ENCODE assay signal across 9 cellular contexts in the genomic region with DNA sequence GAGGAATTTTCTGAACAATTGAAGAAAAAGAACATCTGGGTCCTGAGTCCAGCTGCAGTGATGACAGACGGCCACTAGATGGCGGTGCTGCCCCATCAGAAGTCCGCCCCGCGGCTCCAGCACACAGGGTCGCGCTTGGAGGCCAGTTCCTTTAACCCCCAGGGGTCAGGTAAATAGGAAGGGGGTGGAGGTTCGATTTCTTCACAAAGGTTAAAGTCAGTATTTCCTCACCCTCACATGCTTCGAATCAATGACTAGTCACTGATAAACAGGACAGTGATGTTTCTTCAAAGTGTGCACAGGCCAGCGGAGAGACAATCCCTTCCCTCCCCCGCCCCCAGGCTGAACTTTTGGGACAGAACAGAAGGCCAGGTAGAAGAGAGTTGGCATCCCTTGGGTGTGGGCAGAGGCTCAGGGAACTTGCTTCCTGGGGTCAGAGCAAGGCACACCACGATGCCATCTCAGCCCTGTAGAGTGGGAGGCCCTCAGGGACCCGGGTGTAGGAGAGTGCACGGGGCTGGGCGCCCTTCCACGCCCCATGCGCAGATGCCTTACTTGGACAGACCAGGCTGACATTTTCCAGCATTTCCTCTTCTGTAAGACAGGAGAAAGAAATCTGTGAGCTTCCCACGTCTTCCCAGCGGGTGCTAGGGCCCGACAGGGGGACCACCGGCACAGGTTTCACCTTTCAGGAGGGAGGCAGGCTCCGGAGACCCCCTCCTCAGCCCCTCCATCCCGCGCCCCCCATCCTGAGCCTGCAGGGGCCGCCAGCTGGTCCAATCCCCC. TPM values are rescaled to one million over a fixed set of nuclear protein-coding genes. Genes with fewer than 3 reads are reported as not detected.
DNase-seq lines count a peak whose midpoint lies in the region; ATAC-seq and TF ChIP-seq lines count a peak whose summit lies in the region.
"Had no signal": no experiment of that assay in that cellular context is flagged by ENCODE, and none has a peak within 500 bp of the region (broad histone marks: within the 10 kb centered on the region; RNA-seq: fewer than 3 reads in every experiment).

No MANE protein-coding gene starts in this region.

- H3K4me3 ChIP-seq in fibroblast of villous mesenchyme (ENCODE audit: low read depth, low read length), result no peak overlapping the region
- peak overlapping the region; percentile 35 to 68 (median 40) for H3K4me3 ChIP-seq in subcutaneous abdominal adipose tissue (ENCODE audit: low read depth in 1 of 5, low read length in 5 of 5)
- H3K4me3 ChIP-seq: SK-N-MC had no signal

- no peaks in the 10 kb centered on the region for H3K9me3 Mint-ChIP-seq in activated T-helper 1 cell treated with anti-CD3 and anti-CD28 coated beads, Interleukin-12 subunit alpha, Interleukin-12 subunit beta, Interleukin-2, Interleukin-4 antibody, amounts not matched to agents 30 ng/mL and 10 ng/mL and 1 ng/mL, durations not matched to agents 14 hours and 24 hours and 36 hours
- H3K9me3 Mint-ChIP-seq in nephron progenitor cell, result no peaks in the 10 kb centered on the region

- no peak overlapping the region for H3K27ac Mint-ChIP-seq in activated T-helper 1 cell treated with anti-CD3 and anti-CD28 coated beads, Interleukin-12 subunit alpha, Interleukin-12 subunit beta, Interleukin-2, Interleukin-4 antibody, amounts not matched to agents 30 ng/mL and 10 ng/mL and 1 ng/mL, durations not matched to agents 14 hours and 24 hours and 36 hours
- no peak overlapping the region for H3K27ac Mint-ChIP-seq in nephron progenitor cell

- H3K27ac ChIP-seq in subcutaneous abdominal adipose tissue (ENCODE audit: low read depth, low read length), result no peak overlapping the region
- H3K27ac ChIP-seq: SK-N-MC had no signal

- peak; percentile 59 for ATAC-seq in GM18861 (IDR thresholded peaks at IDR 0.05; ENCODE audit: unreplicated experiment)
- peak; percentile 62 for ATAC-seq in HG03135 (IDR thresholded peaks at IDR 0.05; ENCODE audit: unreplicated experiment)

- peaks cover 24% of the 10 kb centered on the region for H3K27me3 Mint-ChIP-seq in activated T-helper 1 cell treated with anti-CD3 and anti-CD28 coated beads, Interleukin-12 subunit alpha, Interleukin-12 subunit beta, Interleukin-2, Interleukin-4 antibody, amounts not matched to agents 30 ng/mL and 10 ng/mL and 1 ng/mL, durations not matched to agents 14 hours and 24 hours and 36 hours (ENCODE audit: insufficient read depth)
- H3K27me3 Mint-ChIP-seq in nephron progenitor cell (ENCODE audit: low read depth, poor library complexity), result peaks cover 76% of the 10 kb centered on the region

- no peaks in the 10 kb centered on the region for H3K4me1 Mint-ChIP-seq in activated T-helper 1 cell treated with anti-CD3 and anti-CD28 coated beads, Interleukin-12 subunit alpha, Interleukin-12 subunit beta, Interleukin-2, Interleukin-4 antibody, amounts not matched to agents 30 ng/mL and 10 ng/mL and 1 ng/mL, durations not matched to agents 14 hours and 24 hours and 36 hours (ENCODE audit: low read depth)
- H3K4me1 Mint-ChIP-seq in nephron progenitor cell, result peaks cover 6% of the 10 kb centered on the region

- H3K9me3 ChIP-seq in subcutaneous abdominal adipose tissue (ENCODE audit: control insufficient read depth in 5 of 5, low read length in 5 of 5), result no peaks in the 10 kb centered on the region

- peak overlapping the region in 2 of 5 donors; percentile 28 to 60 for H3K9ac ChIP-seq in subcutaneous abdominal adipose tissue (ENCODE audit: low read length in 5 of 5)

- intact Hi-C loops in activated T-helper 1 cell treated with anti-CD3 and anti-CD28 coated beads, Interleukin-12 subunit alpha, Interleukin-12 subunit beta, Interleukin-2, Interleukin-4 antibody, amounts not matched to agents 30 ng/mL and 10 ng/mL and 1 ng/mL, durations not matched to agents 14 hours and 24 hours and 36 hours (cut with micrococcal nuclease), result loop anchor here (1.0 kb wide), 2 partner anchors 75 to 274 kb away; no protein-coding TSS in a partner anchor

- peak; percentile 86 for DNase-seq in AG20443 (ENCODE audit: low spot score)
- DNase-seq in NOMO-1 treated with DMSO at 0.1 percent for 48 hours (lab: John Stamatoyannopoulos, UW; ENCODE audit: unreplicated experiment), result peak; percentile 8
- peak; percentile 11 for DNase-seq in activated T-helper 1 cell treated with anti-CD3 and anti-CD28 coated beads, Interleukin-12 subunit alpha, Interleukin-12 subunit beta, Interleukin-2, Interleukin-4 antibody, amounts not matched to agents 30 ng/mL and 10 ng/mL and 1 ng/mL, durations not matched to agents 14 hours and 24 hours and 36 hours (ENCODE audit: low spot score)
- peak; percentile 59 for DNase-seq in fibroblast of villous mesenchyme (ENCODE audit: low read depth)
- peak; percentile 85 for DNase-seq in nephron progenitor cell

- TF ChIP-seq CTCF in fibroblast of villous mesenchyme (IDR thresholded peaks at IDR 0.05; ENCODE audit: insufficient read depth, low read depth, low read length), result peak; percentile 98
- TF ChIP-seq CTCF in nephron progenitor cell (IDR thresholded peaks at IDR 0.05), result peak; percentile 98

- peaks cover 2 to 40% (median 25%) of the 10 kb centered on the region in 5 donors for H3K4me1 ChIP-seq in subcutaneous abdominal adipose tissue (ENCODE audit: control insufficient read depth in 5 of 5, insufficient read depth in 5 of 5, low read length in 5 of 5)

- no peaks in the 10 kb centered on the region for H3K36me3 ChIP-seq in subcutaneous abdominal adipose tissue (ENCODE audit: control insufficient read depth in 5 of 5, insufficient read depth in 5 of 5, low read length in 5 of 5)

- no peak overlapping the region for H3K4me3 Mint-ChIP-seq in activated T-helper 1 cell treated with anti-CD3 and anti-CD28 coated beads, Interleukin-12 subunit alpha, Interleukin-12 subunit beta, Interleukin-2, Interleukin-4 antibody, amounts not matched to agents 30 ng/mL and 10 ng/mL and 1 ng/mL, durations not matched to agents 14 hours and 24 hours and 36 hours
- H3K4me3 Mint-ChIP-seq in nephron progenitor cell, result peak overlapping the region; percentile 79

- peaks cover 0 to 5% (median 0%) of the 10 kb centered on the region in 5 donors for H3K27me3 ChIP-seq in subcutaneous abdominal adipose tissue (ENCODE audit: control insufficient read depth in 5 of 5, insufficient read depth in 4 of 5, low read length in 5 of 5)

- H3K36me3 Mint-ChIP-seq in activated T-helper 1 cell treated with anti-CD3 and anti-CD28 coated beads, Interleukin-12 subunit alpha, Interleukin-12 subunit beta, Interleukin-2, Interleukin-4 antibody, amounts not matched to agents 30 ng/mL and 10 ng/mL and 1 ng/mL, durations not matched to agents 14 hours and 24 hours and 36 hours (ENCODE audit: low read depth), result no peaks in the 10 kb centered on the region
- H3K36me3 Mint-ChIP-seq in nephron progenitor cell (ENCODE audit: low read depth), result no peaks in the 10 kb centered on the region

RNA-seq across cellular contexts. Expression of gene APOB, which starts 0.7 kb away (rescaled TPM):
- not detected in 2 replicates for total RNA-seq in activated T-helper 1 cell treated with anti-CD3 and anti-CD28 coated beads, Interleukin-12 subunit alpha, Interleukin-12 subunit beta, Interleukin-2, Interleukin-4 antibody, amounts not matched to agents 30 ng/mL and 10 ng/mL and 1 ng/mL, durations not matched to agents 14 hours and 24 hours and 36 hours
- total RNA-seq in fibroblast of villous mesenchyme, result under 0.01 TPM in 2 replicates

Comparison
In these comparisons a context has a peak if more than half of its experiments do, and no peak if none do; other contexts are left out.
1. DNase-seq: peak in every context shown above with its lines; median percentile 86 in AG20443; 85 in nephron progenitor cell; 59 in fibroblast of villous mesenchyme; 11 in activated T-helper 1 cell treated with anti-CD3 and anti-CD28 coated beads, Interleukin-12 subunit alpha, Interleukin-12 subunit beta, Interleukin-2, Interleukin-4 antibody, amounts not matched to agents 30 ng/mL and 10 ng/mL and 1 ng/mL, durations not matched to agents 14 hours and 24 hours and 36 hours; 8 in NOMO-1 treated with DMSO at 0.1 percent for 48 hours.